Comparison of ENCODE assay signal across 22 cellular contexts in genomic region chr6:170112583-170112860, GRCh38.
"Had no signal": no experiment of that assay in that cellular context is flagged by ENCODE, and none has a peak within 500 bp of the region (broad histone marks: within the 10 kb centered on the region; RNA-seq: fewer than 3 reads in every experiment).

No MANE protein-coding gene starts in this region.

- DNase-seq: activated CD4-positive, alpha-beta memory T cell treated with anti-CD3 and anti-CD28 coated beads, Interleukin-2, amount 10 ng/mL, durations not matched to agents 7 days and 5 days; activated CD4-positive, alpha-beta T cell treated with anti-CD3 and anti-CD28 coated beads for 48 hours; activated naive CD4-positive, alpha-beta T cell treated with anti-CD3 and anti-CD28 coated beads, Interleukin-2, amount 50 U/mL, for 16 hours; activated naive CD8-positive, alpha-beta T cell treated with anti-CD3 and anti-CD28 coated beads, Interleukin-2, amount 50 U/mL, for 24 hours; effector CD4-positive, alpha-beta T cell; erythroblast; foreskin fibroblast; naive B cell; occipital lobe; stimulated activated CD4-positive, alpha-beta T cell treated with anti-CD3 and anti-CD28 coated beads, Interleukin-4, amount 100 ng/mL, for 1 hour; stimulated activated naive CD8-positive, alpha-beta T cell treated with anti-CD3 and anti-CD28 coated beads, Interleukin-15, Interleukin-2, amounts not matched to agents 100 U/mL and 50 U/mL, for 24 hours; substantia nigra had no signal

- H3K4me1 ChIP-seq: body of pancreas, lower lobe of right lung, right lobe of liver, tibial nerve had no signal

- H3K36me3 ChIP-seq: cardiac muscle cell, heart right ventricle, lower lobe of right lung, right lobe of liver, tibial nerve, vagina had no signal

- ATAC-seq: activated naive CD8-positive, alpha-beta T cell treated with anti-CD3 and anti-CD28 coated beads, Interleukin-2, amount 50 U/mL, for 24 hours; body of pancreas; heart right ventricle; lower lobe of right lung; stimulated activated naive CD8-positive, alpha-beta T cell treated with anti-CD3 and anti-CD28 coated beads, Interleukin-15, Interleukin-2, amounts not matched to agents 100 U/mL and 50 U/mL, for 24 hours; T-cell; WTC11 had no signal

- H3K27ac ChIP-seq: body of pancreas, cardiac muscle cell, heart right ventricle, lower lobe of right lung, right lobe of liver, SK-N-MC, tibial nerve, vagina had no signal

- H3K27me3 ChIP-seq: body of pancreas, cardiac muscle cell, right lobe of liver, vagina had no signal

- H3K9me3 ChIP-seq: body of pancreas, heart right ventricle, lower lobe of right lung, right lobe of liver, tibial nerve, vagina had no signal

- H3K4me3 ChIP-seq: body of pancreas, cardiac muscle cell, heart right ventricle, lower lobe of right lung, right lobe of liver, SK-N-MC, tibial nerve, vagina had no signal
